ENCODE assay signal across 19 cellular contexts in the genomic region with DNA sequence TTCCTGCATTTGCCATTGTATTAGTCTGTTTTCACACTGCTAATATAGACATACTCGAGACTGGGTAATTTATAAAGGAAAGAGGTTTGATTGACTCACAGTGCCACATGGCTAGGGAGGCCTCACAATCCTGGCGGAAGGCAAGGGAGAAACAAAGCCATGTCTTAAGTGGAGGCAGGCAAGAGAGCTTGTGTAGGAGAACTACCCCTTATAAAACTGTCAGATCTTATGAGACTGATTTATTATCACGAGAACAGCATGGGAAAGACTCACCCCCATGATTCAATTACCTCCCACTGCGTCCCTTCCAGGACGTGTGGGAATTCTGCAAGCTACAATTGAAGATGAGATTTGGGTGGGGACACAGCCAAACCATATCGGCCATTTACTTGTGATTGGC. TPM values are rescaled to one million over a fixed set of nuclear protein-coding genes. Genes with fewer than 3 reads are reported as not detected.
A peak's percentile ranks its signal among the peaks of the same experiment; 100 is the strongest.
DNase-seq lines count a peak whose midpoint lies in the region; ATAC-seq, FAIRE-seq and TF ChIP-seq lines count a peak whose summit lies in the region.
"Had no signal": no experiment of that assay in that cellular context is flagged by ENCODE, and none has a peak within 500 bp of the region (broad histone marks: within the 10 kb centered on the region; RNA-seq: fewer than 3 reads in every experiment).

No MANE protein-coding gene starts in this region.

- no peaks in the 10 kb centered on the region for H3K27me3 Mint-ChIP-seq in endothelial cell (ENCODE audit: unreplicated experiment)

- TF ChIP-seq EP300 in gastroesophageal sphincter (IDR thresholded peaks at IDR 0.05): no peak

- intact Hi-C loops in A673 (cut with micrococcal nuclease; ENCODE audit: unreplicated experiment): no loop called here

- no peaks in the 10 kb centered on the region for H3K9me3 Mint-ChIP-seq in endothelial cell (ENCODE audit: unreplicated experiment)

- TF ChIP-seq CTCF in A673 (conservative IDR thresholded peaks at IDR 0.05; ENCODE audit: low read depth, low read length): no peak
- no peak for TF ChIP-seq CTCF in endothelial cell (IDR thresholded peaks at IDR 0.05; ENCODE audit: unreplicated experiment)
- TF ChIP-seq CTCF in gastroesophageal sphincter (IDR thresholded peaks at IDR 0.05): no peak

- WGBS in gastroesophageal sphincter (ENCODE audit: low coverage in 1 of 2), 2 donors: 75 to 84% methylated on average over 5 to 6 of the region's 6 CpGs

- peak; percentile 11 for FAIRE-seq in H54 (lab: Jason Lieb, UNC)
- FAIRE-seq: A549, HTR-8/SVneo, RCC 7860 had no signal

- DNase-seq in A673 (ENCODE audit: low spot score) (peak; percentile 77), H54 (ENCODE audit: insufficient read length, low spot score) (no peak), SK-N-DZ (ENCODE audit: low spot score) (peak; percentile 12), endothelial cell (ENCODE audit: low spot score) (no peak), NCI-H2081 (lab: John Stamatoyannopoulos, UW) (no peak), NCI-H1417 (lab: John Stamatoyannopoulos, UW) (no peak)
- DNase-seq: BE2C, DMS79, KG1, NCI-H1105, NCI-H2029 treated with DMSO at 0.1 percent for 48 hours, NCI-H446 treated with DMSO at 0.1 percent for 48 hours, NCI-H526 treated with DMSO at 0.1 percent for 48 hours, OCI-M1, SJCRH30 had no signal

- CTCF ChIA-PET in A673 (lab: Charles Lee): no interaction called here

- H3K27me3 ChIP-seq in A673 (replicated peaks; ENCODE audit: insufficient read depth, low read depth, low read length, poor library complexity) (no peaks in the 10 kb centered on the region), gastroesophageal sphincter (no peaks in the 10 kb centered on the region)
- H3K27me3 ChIP-seq: BE2C, SJCRH30 had no signal

- H3K9me3 ChIP-seq in A673 (ENCODE audit: low read depth, low read length, poor library complexity, severe bottlenecking) (no peaks in the 10 kb centered on the region), gastroesophageal sphincter (no peaks in the 10 kb centered on the region)
- H3K9me3 ChIP-seq: A549, BE2C, SJCRH30 had no signal

- H3K36me3 ChIP-seq in A673 (ENCODE audit: insufficient read depth, low read length, poor library complexity, severe bottlenecking): peaks cover 85% of the 10 kb centered on the region
- H3K36me3 ChIP-seq in gastroesophageal sphincter: peaks cover 0 to 85% of the 10 kb centered on the region in 2 donors

- H3K4me1 ChIP-seq in A673 (ENCODE audit: insufficient read depth, low read length, poor library complexity, severe bottlenecking) (peaks cover 6% of the 10 kb centered on the region), gastroesophageal sphincter (no peaks in the 10 kb centered on the region)
- H3K4me1 ChIP-seq: A549, SJCRH30 had no signal

- peaks cover 65% of the 10 kb centered on the region for H3K36me3 Mint-ChIP-seq in endothelial cell (ENCODE audit: low read depth, unreplicated experiment)

- H3K27ac Mint-ChIP-seq in endothelial cell (ENCODE audit: unreplicated experiment): peak overlapping the region; percentile 80

- H3K27ac ChIP-seq in A673 (ENCODE audit: low read depth, low read length, poor library complexity, severe bottlenecking) (no peak overlapping the region), gastroesophageal sphincter (no peak overlapping the region)
- H3K27ac ChIP-seq: A549, SJCRH30 had no signal

- POLR2A ChIA-PET in A673 (lab: Charles Lee; ENCODE audit: low non-redundant PET): no interaction called here

- peaks cover 11% of the 10 kb centered on the region for H3K4me1 Mint-ChIP-seq in endothelial cell (ENCODE audit: unreplicated experiment)

- TF ChIP-seq POLR2A in H54 (IDR thresholded peaks at IDR 0.05; ENCODE audit: low read depth, low read length) (no peak), gastroesophageal sphincter (IDR thresholded peaks at IDR 0.05) (no peak)

- H3K4me3 ChIP-seq in A673 (ENCODE audit: low read depth, low read length, poor library complexity, severe bottlenecking): no peak overlapping the region
- H3K4me3 ChIP-seq in gastroesophageal sphincter: no peak overlapping the region
- H3K4me3 ChIP-seq: A549, SJCRH30 had no signal

- H3K4me3 Mint-ChIP-seq in endothelial cell (ENCODE audit: unreplicated experiment): peak overlapping the region; percentile 73

- no peak for ATAC-seq in gastroesophageal sphincter
- ATAC-seq: A549 had no signal

- no TSS peak for BruUV-seq in A673 (replicated peaks; lab: Mats Ljungman, UMichigan)

RNA-seq across cellular contexts. Expression of a gene that starts 27.8 kb away (rescaled TPM):
- total RNA-seq in A673 (2021) (39.9 and 40.7 TPM in 2 replicates), endothelial cell (ENCODE audit: unreplicated experiment) (65.1 TPM), gastroesophageal sphincter (10 to 100 TPM; 19.3 to 33.1 (median 27.6) TPM)
- polyA plus RNA-seq in SK-N-DZ (2014; cell fraction: cytosol; rRNA removed): 50.2 and 63.6 TPM in 2 replicates
- 60.2 and 75.8 TPM in 2 replicates for polyA plus RNA-seq in SK-N-DZ (2014; cell fraction: nucleus; rRNA removed)

Comparison
In these comparisons a context has a peak if more than half of its experiments do, and no peak if none do; other contexts are left out.
1. DNase-seq: peak in A673 (single experiment) and SK-N-DZ (single experiment); none in H54 (single experiment), endothelial cell (single experiment), NCI-H2081 (0 of 2) and NCI-H1417 (0 of 3).